ENCODE assay signal across 1 cellular context in genomic region chr12:123101467-123102004, GRCh38.
TF ChIP-seq lines count a peak whose summit lies in the region.

No MANE protein-coding gene starts in this region.

TF ChIP-seq in K562, 482 proteins besides CTCF, POLR2A, EP300 and RAD21:
- TF ChIP-seq PRDM10 (IDR thresholded peaks at IDR 0.05; ENCODE audit: partially characterized antibody) (peak; percentile 88), BMI1 (IDR thresholded peaks at IDR 0.05; ENCODE audit: low read length) (no peak), HBP1 (CRISPR knock-in tag; IDR thresholded peaks at IDR 0.05) (no peak), HIVEP1 (CRISPR knock-in tag; IDR thresholded peaks at IDR 0.05) (no peak)
- TF ChIP-seq, protein P1, sequence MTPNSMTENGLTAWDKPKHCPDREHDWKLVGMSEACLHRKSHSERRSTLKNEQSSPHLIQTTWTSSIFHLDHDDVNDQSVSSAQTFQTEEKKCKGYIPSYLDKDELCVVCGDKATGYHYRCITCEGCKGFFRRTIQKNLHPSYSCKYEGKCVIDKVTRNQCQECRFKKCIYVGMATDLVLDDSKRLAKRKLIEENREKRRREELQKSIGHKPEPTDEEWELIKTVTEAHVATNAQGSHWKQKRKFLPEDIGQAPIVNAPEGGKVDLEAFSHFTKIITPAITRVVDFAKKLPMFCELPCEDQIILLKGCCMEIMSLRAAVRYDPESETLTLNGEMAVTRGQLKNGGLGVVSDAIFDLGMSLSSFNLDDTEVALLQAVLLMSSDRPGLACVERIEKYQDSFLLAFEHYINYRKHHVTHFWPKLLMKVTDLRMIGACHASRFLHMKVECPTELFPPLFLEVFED (CRISPR knock-in tag; conservative IDR thresholded peaks at IDR 0.05): no peak
TF ChIP-seq in K562: peak in this region for 1.
